In genomic region chr3:141250828-141251227, GRCh38 we compare ENCODE assay signal across 30 cellular contexts.
"Had no signal": no experiment of that assay in that cellular context is flagged by ENCODE, and none has a peak within 500 bp of the region (broad histone marks: within the 10 kb centered on the region; RNA-seq: fewer than 3 reads in every experiment).

No MANE protein-coding gene starts in this region.

- H3K4me2 ChIP-seq: neural progenitor cell had no signal

- DNase-seq: activated CD4-positive, alpha-beta T cell treated with anti-CD3 and anti-CD28 coated beads for 4 hours; activated CD4-positive, alpha-beta T cell treated with anti-CD3 and anti-CD28 coated beads, Interleukin-2, amount 50 U/mL, for 4 hours; activated CD8-positive, alpha-beta memory T cell treated with anti-CD3 and anti-CD28 coated beads for 24 hours; activated CD8-positive, alpha-beta memory T cell treated with anti-CD3 and anti-CD28 coated beads, Interleukin-2, amount 50 U/mL, for 4 hours; activated gamma-delta T cell treated with Interleukin-2 at 50 U/mL for 16 hours; activated naive CD4-positive, alpha-beta T cell treated with anti-CD3 and anti-CD28 coated beads, Interleukin-2, amount 50 U/mL, for 16 hours; activated T-cell treated with anti-CD3 and anti-CD28 coated beads, Interleukin-2, amount 50 U/mL, for 24 hours; body of pancreas; cerebellar nuclear complex; dorsolateral prefrontal cortex; effector memory CD4-positive, alpha-beta T cell; head of caudate nucleus; hippocampal formation; left lung; lower lobe of right lung; mesenchymal stem cell; natural killer cell; posterior cingulate gyrus; right cardiac atrium; spleen; stimulated activated CD4-positive, alpha-beta T cell treated with anti-CD3 and anti-CD28 coated beads, Interleukin-2, amount 100 ng/mL, for 48 hours; T-helper 1 cell; uterus had no signal

- H3K27ac Mint-ChIP-seq: activated T-cell treated with anti-CD3 and anti-CD28 coated beads, Interleukin-2, amount 50 U/mL, for 24 hours; natural killer cell; neural progenitor cell; stimulated activated naive CD8-positive, alpha-beta T cell treated with anti-CD3 and anti-CD28 coated beads, Interleukin-15, Interleukin-2, amounts not matched to agents 100 ng/mL and 50 ng/mL, for 24 hours; type B pancreatic cell had no signal

- H3K27ac ChIP-seq: body of pancreas, cardiac muscle cell, coronary artery, dorsolateral prefrontal cortex, left lung, lower lobe of right lung, neural progenitor cell, spleen, thoracic aorta, uterus, VCaP had no signal

- H3K9me3 Mint-ChIP-seq: activated T-cell treated with anti-CD3 and anti-CD28 coated beads, Interleukin-2, amount 50 U/mL, for 24 hours; natural killer cell; stimulated activated naive CD8-positive, alpha-beta T cell treated with anti-CD3 and anti-CD28 coated beads, Interleukin-15, Interleukin-2, amounts not matched to agents 100 ng/mL and 50 ng/mL, for 24 hours; type B pancreatic cell had no signal

- H3K36me3 Mint-ChIP-seq: natural killer cell had no signal

- H3K27me3 ChIP-seq: body of pancreas, cardiac muscle cell, dorsolateral prefrontal cortex, left lung, neural progenitor cell, spleen, uterus had no signal

- H3K36me3 ChIP-seq: cardiac muscle cell, left lung, lower lobe of right lung, neural progenitor cell, spleen, thoracic aorta, uterus had no signal

- ATAC-seq: body of pancreas, left lung, lower lobe of right lung, natural killer cell, right cardiac atrium had no signal

- H2AFZ ChIP-seq: neural progenitor cell had no signal

- H3K9ac ChIP-seq: neural progenitor cell had no signal

- H3K4me3 Mint-ChIP-seq: activated T-cell treated with anti-CD3 and anti-CD28 coated beads, Interleukin-2, amount 50 U/mL, for 24 hours; natural killer cell; neural progenitor cell; stimulated activated naive CD8-positive, alpha-beta T cell treated with anti-CD3 and anti-CD28 coated beads, Interleukin-15, Interleukin-2, amounts not matched to agents 100 ng/mL and 50 ng/mL, for 24 hours; type B pancreatic cell had no signal

- H3K4me3 ChIP-seq: body of pancreas, cardiac muscle cell, coronary artery, dorsolateral prefrontal cortex, left lung, lower lobe of right lung, neural progenitor cell, spleen, thoracic aorta, uterus had no signal

- H3K27me3 Mint-ChIP-seq: activated T-cell treated with anti-CD3 and anti-CD28 coated beads, Interleukin-2, amount 50 U/mL, for 24 hours; stimulated activated naive CD8-positive, alpha-beta T cell treated with anti-CD3 and anti-CD28 coated beads, Interleukin-15, Interleukin-2, amounts not matched to agents 100 ng/mL and 50 ng/mL, for 24 hours; type B pancreatic cell had no signal

- H3K9me3 ChIP-seq: body of pancreas, left lung, lower lobe of right lung, spleen, thoracic aorta, uterus had no signal

- H3K4me1 ChIP-seq: left lung, lower lobe of right lung, neural progenitor cell, spleen, uterus had no signal
